ENCODE assay signal across 9 cellular contexts in genomic region chr3:23760871-23761373, GRCh38. TPM values are rescaled to one million over a fixed set of nuclear protein-coding genes. Genes with fewer than 3 reads are reported as not detected.
DNase-seq lines count a peak whose midpoint lies in the region; ATAC-seq and TF ChIP-seq lines count a peak whose summit lies in the region.
"Had no signal": no experiment of that assay in that cellular context is flagged by ENCODE, and none has a peak within 500 bp of the region (broad histone marks: within the 10 kb centered on the region; RNA-seq: fewer than 3 reads in every experiment).

No MANE protein-coding gene starts in this region.

- TF ChIP-seq POLR2A in Peyer's patch (IDR thresholded peaks at IDR 0.05) = no peak

- no peaks in the 10 kb centered on the region for H3K36me3 Mint-ChIP-seq in activated T-cell treated with anti-CD3 and anti-CD28 coated beads, Interleukin-2, amount 50 U/mL, for 4 hours (ENCODE audit: insufficient read depth)

- no peak overlapping the region for H3K4me3 Mint-ChIP-seq in activated T-cell treated with anti-CD3 and anti-CD28 coated beads, Interleukin-2, amount 50 U/mL, for 4 hours

- H3K27me3 Mint-ChIP-seq in activated T-cell treated with anti-CD3 and anti-CD28 coated beads, Interleukin-2, amount 50 U/mL, for 4 hours (ENCODE audit: low read depth) = peaks cover 2% of the 10 kb centered on the region

- no peak overlapping the region for H3K27ac ChIP-seq in Peyer's patch
- H3K27ac ChIP-seq in RWPE1 = no peak overlapping the region

- peaks cover 26% of the 10 kb centered on the region for H3K4me1 Mint-ChIP-seq in activated T-cell treated with anti-CD3 and anti-CD28 coated beads, Interleukin-2, amount 50 U/mL, for 4 hours (ENCODE audit: low read depth)

- H3K27me3 ChIP-seq in Peyer's patch = no peaks in the 10 kb centered on the region

- H3K4me3 ChIP-seq in GM12865 (ENCODE audit: low read depth, low read length) (no peak overlapping the region), Peyer's patch (no peak overlapping the region)

- DNase-seq in GM12865 (ENCODE audit: low read depth) = peak; percentile 69
- no peak for DNase-seq in activated T-cell treated with anti-CD3 and anti-CD28 coated beads, Interleukin-2, amount 50 U/mL, for 4 hours
- DNase-seq in GM03348 (ENCODE audit: low spot score) = no peak
- DNase-seq in Peyer's patch = no peak
- no peak for DNase-seq in RWPE1 (ENCODE audit: low spot score)
- no peak for DNase-seq in NCI-H2107 (lab: John Stamatoyannopoulos, UW)

- H3K4me1 ChIP-seq in Peyer's patch = peaks cover 0 to 6% (median 0%) of the 10 kb centered on the region in 4 donors

- POLR2A ChIA-PET in RWPE1 (lab: Yijun Ruan, JAX; ENCODE audit: low non-redundant PET) = no interaction called here

- no peaks in the 10 kb centered on the region for H3K36me3 ChIP-seq in Peyer's patch

- no peaks in the 10 kb centered on the region for H3K9me3 ChIP-seq in Peyer's patch

- no peaks in the 10 kb centered on the region for H3K9me3 Mint-ChIP-seq in activated T-cell treated with anti-CD3 and anti-CD28 coated beads, Interleukin-2, amount 50 U/mL, for 4 hours

- peak; percentile 36 for ATAC-seq in GM19463 (IDR thresholded peaks at IDR 0.05; ENCODE audit: unreplicated experiment)
- ATAC-seq in HG03103 (IDR thresholded peaks at IDR 0.05; ENCODE audit: low read depth, unreplicated experiment) = peak; percentile 34
- peak; percentile 62 to 67 for ATAC-seq in activated T-cell treated with anti-CD3 and anti-CD28 coated beads, Interleukin-2, amount 50 U/mL, for 4 hours
- ATAC-seq: sciatic nerve had no signal

- TF ChIP-seq CTCF in GM12865 (IDR thresholded peaks at IDR 0.05; ENCODE audit: insufficient read depth, low read depth, low read length, missing control alignments) (no peak), Peyer's patch (IDR thresholded peaks at IDR 0.05) (no peak), RWPE1 (conservative IDR thresholded peaks at IDR 0.05; ENCODE audit: low read depth) (no peak)

- CTCF ChIA-PET in RWPE1 (lab: Yijun Ruan, JAX) = no interaction called here

RNA-seq across cellular contexts. Expression of gene UBE2E1, which starts 44.8 kb away (rescaled TPM):
- total RNA-seq in activated T-cell treated with anti-CD3 and anti-CD28 coated beads, Interleukin-2, amount 50 U/mL, for 4 hours = 10 to 100 TPM; 52.9 to 56.3 (median 54.1) TPM
- total RNA-seq in Peyer's patch = 10 to 100 TPM; 26.1 to 58.6 (median 43.0) TPM
